ENCODE assay signal across 8 cellular contexts in genomic region chr17:51372345-51373004, GRCh38.
DNase-seq lines count a peak whose midpoint lies in the region; ATAC-seq and TF ChIP-seq lines count a peak whose summit lies in the region.

No MANE protein-coding gene starts in this region.

- TF ChIP-seq CTCF in endothelial cell (IDR thresholded peaks at IDR 0.05; ENCODE audit: unreplicated experiment): no peak
- no peak for TF ChIP-seq CTCF in nephron (IDR thresholded peaks at IDR 0.05; ENCODE audit: unreplicated experiment in 3 of 3)
- no peak for TF ChIP-seq CTCF in esophagus squamous epithelium (IDR thresholded peaks at IDR 0.05)

- TF ChIP-seq POLR2A in esophagus squamous epithelium (IDR thresholded peaks at IDR 0.05): no peak

- peaks cover 0 to 16% (median 0%) of the 10 kb centered on the region in 4 donors for H3K27me3 ChIP-seq in esophagus squamous epithelium

- no peak overlapping the region for H3K4me3 ChIP-seq in esophagus squamous epithelium

- WGBS in esophagus squamous epithelium, 2 donors: 51 to 58% methylated on average over 5 of the region's 5 CpGs

- H3K27me3 Mint-ChIP-seq in endothelial cell (ENCODE audit: unreplicated experiment) (peaks cover 8% of the 10 kb centered on the region), nephron (ENCODE audit: low read depth) (peaks cover 20% of the 10 kb centered on the region)

- no peaks in the 10 kb centered on the region for H3K36me3 ChIP-seq in esophagus squamous epithelium

- no peaks in the 10 kb centered on the region for H3K9me3 ChIP-seq in esophagus squamous epithelium

- H3K9me3 Mint-ChIP-seq in endothelial cell (ENCODE audit: unreplicated experiment) (no peaks in the 10 kb centered on the region), nephron (no peaks in the 10 kb centered on the region)

- ATAC-seq in GM19351 (IDR thresholded peaks at IDR 0.05; ENCODE audit: unreplicated experiment) (peak; percentile 93), HG03558 (IDR thresholded peaks at IDR 0.05; ENCODE audit: extremely low read depth, unreplicated experiment) (peak; percentile 65)

- peak; percentile 69 for DNase-seq in Daoy (ENCODE audit: low read depth)
- DNase-seq in RPMI8226: peak; percentile 88
- DNase-seq in endothelial cell (ENCODE audit: low spot score): peak; percentile 19
- DNase-seq in esophagus squamous epithelium (lab: John Stamatoyannopoulos, UW): no peak
- DNase-seq in DMS79 (lab: John Stamatoyannopoulos, UW): no peak

- H3K4me3 Mint-ChIP-seq in endothelial cell (ENCODE audit: unreplicated experiment) (no peak overlapping the region), nephron (no peak overlapping the region)

- H3K4me1 Mint-ChIP-seq in endothelial cell (ENCODE audit: unreplicated experiment) (peaks cover 10% of the 10 kb centered on the region), nephron (peaks cover 13% of the 10 kb centered on the region)

- H3K27ac Mint-ChIP-seq in endothelial cell (ENCODE audit: unreplicated experiment) (peak overlapping the region; percentile 30), nephron (peak overlapping the region; percentile 37 to 89 (median 84))

- H3K27ac ChIP-seq in esophagus squamous epithelium: no peak overlapping the region

- no peaks in the 10 kb centered on the region for H3K4me1 ChIP-seq in esophagus squamous epithelium

- H3K36me3 Mint-ChIP-seq in endothelial cell (ENCODE audit: low read depth, unreplicated experiment) (no peaks in the 10 kb centered on the region), nephron (ENCODE audit: low read depth) (no peaks in the 10 kb centered on the region)

- intact Hi-C loops in esophagus squamous epithelium (cut with DNase I): loop anchor here (10.0 kb wide), 1 partner anchor 162 kb away; no protein-coding TSS in a partner anchor

Comparison
In these comparisons a context has a peak if more than half of its experiments do, and no peak if none do; other contexts are left out.
1. DNase-seq: peak in Daoy (single experiment), RPMI8226 (single experiment) and endothelial cell (single experiment); none in esophagus squamous epithelium (single experiment) and DMS79 (single experiment).